Comparison of ENCODE assay signal across 8 cellular contexts in the genomic region with DNA sequence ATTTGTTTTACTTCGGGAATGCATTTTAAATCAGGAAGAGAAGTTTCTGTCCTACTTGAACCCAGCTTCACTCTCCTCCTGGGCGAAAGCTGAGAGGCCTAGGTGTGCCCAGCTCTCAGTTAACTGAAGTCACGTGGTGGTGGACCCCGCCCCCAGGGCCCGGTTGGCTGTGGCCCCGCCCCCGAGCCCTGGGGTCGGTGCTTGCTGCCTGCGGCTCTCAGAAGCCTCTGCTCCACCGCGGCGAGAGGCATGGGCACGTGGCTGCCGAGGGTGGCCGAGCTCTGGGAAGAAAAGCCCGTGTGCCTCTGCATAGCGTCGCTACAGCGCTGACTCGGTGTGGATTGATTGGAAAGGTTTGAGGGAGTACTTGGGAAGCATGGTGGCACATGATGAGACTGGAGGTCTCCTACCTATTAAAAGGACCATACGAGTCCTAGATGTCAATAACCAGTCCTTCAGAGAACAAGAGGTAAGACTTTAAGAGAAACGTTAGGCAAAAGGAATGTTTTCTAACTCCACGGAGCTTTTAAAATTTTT. TPM values are rescaled to one million over a fixed set of nuclear protein-coding genes. Genes with fewer than 3 reads are reported as not detected.
A peak's percentile ranks its signal among the peaks of the same experiment; 100 is the strongest.
DNase-seq lines count a peak whose midpoint lies in the region; ATAC-seq and TF ChIP-seq lines count a peak whose summit lies in the region.

No MANE protein-coding gene starts in this region.

- peaks cover 4 to 34% of the 10 kb centered on the region in 2 donors for H3K4me1 ChIP-seq in left lung

- H3K4me3 Mint-ChIP-seq in activated CD4-positive, alpha-beta T cell treated with anti-CD3 and anti-CD28 coated beads, Interleukin-2, amount 10 ng/mL, durations not matched to agents 7 days and 5 days = peak overlapping the region; percentile 76
- peak overlapping the region; percentile 81 for H3K4me3 Mint-ChIP-seq in dendritic cell treated with granulocyte-macrophage colony-stimulating factor and Interleukin-4, amounts not matched to agents 40 ng/mL and 50 ng/mL, for 4 days

- CTCF ChIA-PET in activated CD4-positive, alpha-beta T cell treated with anti-CD3 and anti-CD28 coated beads, Interleukin-2, amount 10 ng/mL, durations not matched to agents 7 days and 5 days (lab: Charles Lee) = interaction anchor here (0.6 to 3.1 kb wide), 4 partner anchors 8 to 415 kb away, joined by 3 to 22 read pairs (median 4); no protein-coding TSS in a partner anchor

- peaks cover 71% of the 10 kb centered on the region for H3K4me1 Mint-ChIP-seq in activated CD4-positive, alpha-beta T cell treated with anti-CD3 and anti-CD28 coated beads, Interleukin-2, amount 10 ng/mL, durations not matched to agents 7 days and 5 days
- H3K4me1 Mint-ChIP-seq in dendritic cell treated with granulocyte-macrophage colony-stimulating factor and Interleukin-4, amounts not matched to agents 40 ng/mL and 50 ng/mL, for 4 days (ENCODE audit: low read depth) = peaks cover 9% of the 10 kb centered on the region

- TF ChIP-seq CTCF in left lung (IDR thresholded peaks at IDR 0.05) = no peak

- peak overlapping the region; percentile 27 to 47 for H3K4me3 ChIP-seq in left lung

- H3K27me3 ChIP-seq in left lung = no peaks in the 10 kb centered on the region

- peaks cover 12% of the 10 kb centered on the region for H3K36me3 Mint-ChIP-seq in activated CD4-positive, alpha-beta T cell treated with anti-CD3 and anti-CD28 coated beads, Interleukin-2, amount 10 ng/mL, durations not matched to agents 7 days and 5 days (ENCODE audit: low read depth)
- peaks cover 7% of the 10 kb centered on the region for H3K36me3 Mint-ChIP-seq in dendritic cell treated with granulocyte-macrophage colony-stimulating factor and Interleukin-4, amounts not matched to agents 40 ng/mL and 50 ng/mL, for 4 days (ENCODE audit: low read depth)

- no peaks in the 10 kb centered on the region for H3K9me3 Mint-ChIP-seq in activated CD4-positive, alpha-beta T cell treated with anti-CD3 and anti-CD28 coated beads, Interleukin-2, amount 10 ng/mL, durations not matched to agents 7 days and 5 days
- no peaks in the 10 kb centered on the region for H3K9me3 Mint-ChIP-seq in dendritic cell treated with granulocyte-macrophage colony-stimulating factor and Interleukin-4, amounts not matched to agents 40 ng/mL and 50 ng/mL, for 4 days

- intact Hi-C loops in dendritic cell treated with granulocyte-macrophage colony-stimulating factor and Interleukin-4, amounts not matched to agents 40 ng/mL and 50 ng/mL, for 4 days (cut with micrococcal nuclease) = loop anchor here (5.0 kb wide), 1 partner anchor 161 kb away; no protein-coding TSS in a partner anchor
- intact Hi-C loops in left lung (cut with DNase I) = loop anchor here in 1 of 2 donors (10.0 kb wide), 1 partner anchor 178 kb away; no protein-coding TSS in a partner anchor

- no peaks in the 10 kb centered on the region for H3K36me3 ChIP-seq in left lung

- no peaks in the 10 kb centered on the region for H3K27me3 Mint-ChIP-seq in activated CD4-positive, alpha-beta T cell treated with anti-CD3 and anti-CD28 coated beads, Interleukin-2, amount 10 ng/mL, durations not matched to agents 7 days and 5 days
- no peaks in the 10 kb centered on the region for H3K27me3 Mint-ChIP-seq in dendritic cell treated with granulocyte-macrophage colony-stimulating factor and Interleukin-4, amounts not matched to agents 40 ng/mL and 50 ng/mL, for 4 days

- H3K27ac ChIP-seq in left lung = peak overlapping the region; percentile 67 to 81

- ATAC-seq in GM21825 (IDR thresholded peaks at IDR 0.05; ENCODE audit: unreplicated experiment) = peak; percentile 45
- ATAC-seq in left lung = peak; percentile 94

- peak overlapping the region; percentile 82 for H3K27ac Mint-ChIP-seq in activated CD4-positive, alpha-beta T cell treated with anti-CD3 and anti-CD28 coated beads, Interleukin-2, amount 10 ng/mL, durations not matched to agents 7 days and 5 days
- H3K27ac Mint-ChIP-seq in dendritic cell treated with granulocyte-macrophage colony-stimulating factor and Interleukin-4, amounts not matched to agents 40 ng/mL and 50 ng/mL, for 4 days = peak overlapping the region; percentile 73

- no peaks in the 10 kb centered on the region for H3K9me3 ChIP-seq in left lung

- POLR2A ChIA-PET in activated CD4-positive, alpha-beta T cell treated with anti-CD3 and anti-CD28 coated beads, Interleukin-2, amount 10 ng/mL, durations not matched to agents 7 days and 5 days (lab: Charles Lee) = no interaction called here

- peak in 9 of 14 donors; percentile 14 to 65 (median 31) for DNase-seq in C1 segment of cervical spinal cord (lab: John Stamatoyannopoulos, UW)
- peak; percentile 75 for DNase-seq in NCI-H1436 (lab: John Stamatoyannopoulos, UW)
- peak; percentile 85 for DNase-seq in activated CD4-positive, alpha-beta T cell treated with anti-CD3 and anti-CD28 coated beads, Interleukin-2, amount 10 ng/mL, durations not matched to agents 7 days and 5 days
- DNase-seq in left lung = peak; percentile 92 to 97
- DNase-seq in stimulated activated CD4-positive, alpha-beta T cell treated with anti-CD3 and anti-CD28 coated beads, Interleukin-1b, Interleukin-23, amount 100 ng/mL, for 48 hours = peak; percentile 81
- no peak for DNase-seq in AML-193 (lab: John Stamatoyannopoulos, UW)

RNA-seq across cellular contexts. Expression of a gene that starts 34.1 kb away (rescaled TPM):
- total RNA-seq in activated CD4-positive, alpha-beta T cell treated with anti-CD3 and anti-CD28 coated beads, Interleukin-2, amount 10 ng/mL, durations not matched to agents 7 days and 5 days = 10 to 100 TPM; 39.1 to 47.7 TPM
- 10 to 100 TPM; 36.3 to 45.2 TPM for total RNA-seq in left lung

RNA-seq across cellular contexts. Expression of a gene that starts 41.8 kb away (rescaled TPM):
- total RNA-seq in activated CD4-positive, alpha-beta T cell treated with anti-CD3 and anti-CD28 coated beads, Interleukin-2, amount 10 ng/mL, durations not matched to agents 7 days and 5 days = not detected
- total RNA-seq in left lung = not detected

RNA-seq across cellular contexts. Expression of a gene that starts 52.9 kb away (rescaled TPM):
- not detected for total RNA-seq in activated CD4-positive, alpha-beta T cell treated with anti-CD3 and anti-CD28 coated beads, Interleukin-2, amount 10 ng/mL, durations not matched to agents 7 days and 5 days
- total RNA-seq in left lung = not detected

Comparison
In these comparisons a context has a peak if more than half of its experiments do, and no peak if none do; other contexts are left out.
1. DNase-seq: peak in C1 segment of cervical spinal cord (9 of 14), NCI-H1436 (single experiment), activated CD4-positive, alpha-beta T cell treated with anti-CD3 and anti-CD28 coated beads, Interleukin-2, amount 10 ng/mL, durations not matched to agents 7 days and 5 days (single experiment), left lung (2 of 2) and stimulated activated CD4-positive, alpha-beta T cell treated with anti-CD3 and anti-CD28 coated beads, Interleukin-1b, Interleukin-23, amount 100 ng/mL, for 48 hours (single experiment); none in AML-193 (0 of 2).